12 cellular contexts compared by ENCODE assay signal in genomic region chr13:66794340-66795031, GRCh38.
DNase-seq lines count a peak whose midpoint lies in the region; ATAC-seq lines count a peak whose summit lies in the region.
"Had no signal": no experiment of that assay in that cellular context is flagged by ENCODE, and none has a peak within 500 bp of the region (broad histone marks: within the 10 kb centered on the region; RNA-seq: fewer than 3 reads in every experiment).

No MANE protein-coding gene starts in this region.

- DNase-seq in NCI-H1694 (lab: John Stamatoyannopoulos, UW) (peak; percentile 25), left colon (no peak), UCSD-AML1 (lab: John Stamatoyannopoulos, UW; ENCODE audit: unreplicated experiment) (no peak), T1000 (lab: John Stamatoyannopoulos, UW) (no peak), SIG-M5 (lab: John Stamatoyannopoulos, UW) (no peak), DMS79 (lab: John Stamatoyannopoulos, UW) (no peak)
- DNase-seq: heart right ventricle; NCI-H2081; stimulated activated CD8-positive, alpha-beta memory T cell treated with anti-CD3 and anti-CD28 coated beads, Interleukin-4, amount 100 ng/mL, for 48 hours had no signal

- ATAC-seq in GM18909 (IDR thresholded peaks at IDR 0.05; ENCODE audit: poor library complexity, unreplicated experiment) (peak; percentile 69), HG02642 (IDR thresholded peaks at IDR 0.05; ENCODE audit: poor library complexity, unreplicated experiment) (peak; percentile 70), left colon (peak; percentile 95)
- ATAC-seq: heart right ventricle, WTC11 had no signal

- intact Hi-C loops in left colon (cut with DNase I, micrococcal nuclease) = no loop called here
